Comparison of ENCODE assay signal across 10 cellular contexts in the genomic region with DNA sequence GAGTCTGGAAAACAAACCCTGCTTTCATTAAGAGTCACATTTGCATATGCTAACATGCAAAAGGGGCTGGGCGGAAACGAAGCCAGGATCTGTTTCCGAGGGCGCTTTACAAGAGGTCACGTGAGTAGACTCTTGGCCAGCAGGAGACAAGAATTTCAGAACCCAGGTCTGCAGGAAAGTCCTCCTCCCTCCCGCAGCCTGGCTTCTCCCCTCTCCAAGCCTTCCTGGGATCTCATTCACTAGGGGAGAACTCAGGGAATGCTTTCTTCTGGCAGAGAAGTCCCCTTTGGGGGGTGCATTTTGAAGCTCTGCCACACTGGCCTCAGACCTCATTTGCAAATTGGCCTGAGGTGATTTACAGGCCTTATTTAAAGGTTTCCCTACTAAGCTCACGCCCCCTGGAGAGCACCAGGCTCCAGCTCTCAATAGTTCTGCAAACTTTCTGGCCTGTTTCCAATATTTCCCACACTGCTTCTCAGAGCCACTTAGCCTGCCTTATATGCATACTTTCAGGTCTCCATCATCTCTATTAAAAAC. TPM values are rescaled to one million over a fixed set of nuclear protein-coding genes. Genes with fewer than 3 reads are reported as not detected.
DNase-seq lines count a peak whose midpoint lies in the region; ATAC-seq, FAIRE-seq and TF ChIP-seq lines count a peak whose summit lies in the region.
"Had no signal": no experiment of that assay in that cellular context is flagged by ENCODE, and none has a peak within 500 bp of the region (broad histone marks: within the 10 kb centered on the region; RNA-seq: fewer than 3 reads in every experiment).

No MANE protein-coding gene starts in this region.

- H3K9me3 ChIP-seq in K562 (replicated peaks; ENCODE audit: control insufficient read depth, insufficient read depth, low read depth, low read length) (no peaks in the 10 kb centered on the region), lung (ENCODE audit: control insufficient read depth in 2 of 2, insufficient read depth in 1 of 2, low read length in 1 of 2) (no peaks in the 10 kb centered on the region)

- DNase-seq in DMS79 treated with DMSO at 0.1 percent for 48 hours (lab: John Stamatoyannopoulos, UW), result peak; percentile 80
- peak; percentile 83 for DNase-seq in NCI-H1048 (lab: John Stamatoyannopoulos, UW)
- no peak for DNase-seq in K562 (ENCODE audit: extremely low read depth in 1 of 4, low spot score in 3 of 4)
- peak; percentile 80 for DNase-seq in lung (ENCODE audit: low spot score)
- no peak for DNase-seq in HUDEP-2 (lab: John Stamatoyannopoulos, UW; ENCODE audit: unreplicated experiment in 76 of 76)
- no peak for DNase-seq in effector CD4-positive, alpha-beta T cell
- no peak for DNase-seq in activated CD4-positive, alpha-beta T cell treated with anti-CD3 and anti-CD28 coated beads for 4 hours
- DNase-seq in epidermal melanocyte (ENCODE audit: insufficient read length, low spot score), result no peak
- DNase-seq: activated CD4-positive, alpha-beta T cell treated with anti-CD3 and anti-CD28 coated beads, Interleukin-2, amount 50 U/mL, for 1 hour had no signal

- H3K4me3 ChIP-seq in K562 (no peak overlapping the region), lung (no peak overlapping the region)

- TF ChIP-seq RAD21 in K562 (CRISPR knock-in tag; conservative IDR thresholded peaks at IDR 0.05 in 1 of 2, IDR thresholded peaks at IDR 0.05 in 1 of 2), result no peak

- no peaks in the 10 kb centered on the region for H3K4me1 ChIP-seq in K562 (replicated peaks in 1 of 2; ENCODE audit: control insufficient read depth in 2 of 2, insufficient read depth in 2 of 2, low read length in 2 of 2)
- H3K4me1 ChIP-seq in lung (ENCODE audit: control insufficient read depth in 2 of 2, insufficient read depth in 2 of 2, low read length in 2 of 2), result peaks cover 0 to 6% of the 10 kb centered on the region in 2 donors

- H3K4me2 ChIP-seq in K562 (ENCODE audit: insufficient read depth, low read length), result no peak overlapping the region

- no peaks in the 10 kb centered on the region for H4K20me1 ChIP-seq in K562 (replicated peaks; ENCODE audit: control insufficient read depth, insufficient read depth, low read length)

- no peaks in the 10 kb centered on the region for H3K79me2 ChIP-seq in K562 (ENCODE audit: control insufficient read depth, insufficient read depth, low read length)

- no peak for FAIRE-seq in K562 (lab: Jason Lieb, UNC)

- ATAC-seq in K562 (no peak), lung (ENCODE audit: insufficient read depth, low FRiP score) (peak; percentile 49)

- intact Hi-C loops in K562 (cut with micrococcal nuclease), result no loop called here

- no peaks in the 10 kb centered on the region for H3K9me1 ChIP-seq in K562 (ENCODE audit: control insufficient read depth, insufficient read depth, low read length)

- TF ChIP-seq CTCF in K562 (IDR thresholded peaks at IDR 0.05 in 2 of 3, conservative IDR thresholded peaks at IDR 0.05 in 1 of 3; ENCODE audit: insufficient read depth in 2 of 3, low read depth in 1 of 3, low read length in 3 of 3) (no peak), lung (IDR thresholded peaks at IDR 0.05; ENCODE audit: control extremely low read depth, extremely low read depth) (no peak)

- 93% methylated on average over 7 of the region's 7 CpGs for WGBS in K562 (ENCODE audit: insufficient coverage, low coverage, missing lambda C conversion rate)
- 52 to 78% methylated on average over 7 of the region's 7 CpGs for WGBS in lung, 2 donors

- H3K27ac ChIP-seq in K562 (ENCODE audit: extremely low read depth, low read depth, low read length) (no peak overlapping the region), lung (ENCODE audit: low read depth in 1 of 2, low read length in 1 of 2) (peak overlapping the region in 1 of 2 donors; percentile 15)

- no peak overlapping the region for H3K9ac ChIP-seq in K562 (ENCODE audit: insufficient read depth in 1 of 2, low read depth in 2 of 2, low read length in 2 of 2)

- POLR2A ChIA-PET in K562 (lab: Yijun Ruan, JAX), result interaction anchor here (0.8 kb wide), 1 partner anchor 873 kb away, joined by 3 read pairs; no protein-coding TSS in a partner anchor

- no peak for TF ChIP-seq EP300 in K562 (IDR thresholded peaks at IDR 0.05; ENCODE audit: low read length)

- H3K27me3 ChIP-seq in K562 (ENCODE audit: control insufficient read depth in 2 of 2, insufficient read depth in 2 of 2, low read length in 2 of 2), result no peaks in the 10 kb centered on the region
- no peaks in the 10 kb centered on the region for H3K27me3 ChIP-seq in lung (ENCODE audit: control insufficient read depth, insufficient read depth)

- TF ChIP-seq POLR2A in K562 (conservative IDR thresholded peaks at IDR 0.05), result no peak

- no peak overlapping the region for H2AFZ ChIP-seq in K562 (ENCODE audit: low read depth, low read length)

- in situ Hi-C loops in K562 (cut with MboI), result no loop called here

- CTCF ChIA-PET in K562 (lab: Yijun Ruan, JAX; ENCODE audit: low intra/inter-chr PET ratio), result no interaction called here

- no TSS peak for BruUV-seq in K562 (replicated peaks; lab: Mats Ljungman, UMichigan)

- H3K36me3 ChIP-seq in K562 (ENCODE audit: control insufficient read depth, insufficient read depth, low read length), result peaks cover 24% of the 10 kb centered on the region; the same call in 1 of the 3 replicates
- peaks cover 0 to 5% of the 10 kb centered on the region in 2 donors for H3K36me3 ChIP-seq in lung (ENCODE audit: control insufficient read depth in 2 of 2, insufficient read depth in 2 of 2, low read length in 2 of 2)

TF ChIP-seq in K562, 482 proteins besides CTCF, POLR2A, EP300 and RAD21:
- TF ChIP-seq NFIC (IDR thresholded peaks at IDR 0.05) (0 out of 2 replicates have a peak, but pooled peaks have one; percentile 17), PTRF (tag; IDR thresholded peaks at IDR 0.05) (no peak)
TF ChIP-seq in K562: peak in this region for 1.

RNA-seq across cellular contexts. Expression of a gene that starts 57.2 kb away (rescaled TPM):
- not detected in 2 replicates for total RNA-seq in K562 (2011; cell fraction: chromatin; rRNA removed; ENCODE audit: low replicate concordance)
- total RNA-seq in K562 (2011; cell fraction: nucleolus; rRNA removed), result not detected in 2 replicates
- total RNA-seq in K562 (2011; cell fraction: nucleoplasm; rRNA removed), result not detected in 2 replicates
- total RNA-seq in K562 (2014; rRNA removed) (not detected in 2 replicates), K562 (2014; rRNA removed; fragmentation: Illumina TruSeq; extraction: Trizol) (not detected in 2 replicates), K562 (2015; rRNA removed; fragmentation: Illumina TruSeq; extraction: Trizol) (not detected in 2 replicates), K562 (2021) (not detected in 2 replicates), lung (not detected)
- polyA plus RNA-seq in K562 (2011; rRNA removed) (not detected in 2 replicates), K562 (2014; fragmentation: Illumina TruSeq; extraction: Trizol) (not detected in 2 replicates), K562 (2014; fragmentation: Nextera tagmentation; extraction: Ambion mirVana) (not detected), K562 (2014; rRNA removed) (not detected in 2 replicates), lung (not detected)
- not detected in 2 replicates for polyA plus RNA-seq in K562 (2011; cell fraction: cytosol; rRNA removed)
- polyA plus RNA-seq in K562 (2011; cell fraction: nucleus; rRNA removed), result not detected in 2 replicates
- polyA plus RNA-seq in K562 (2012), result not detected in 2 replicates
- polyA minus RNA-seq in K562 (2011; rRNA and poly(A)+ RNA removed), result not detected in 2 replicates
- not detected in 2 replicates for polyA minus RNA-seq in K562 (2011; cell fraction: cytosol; rRNA and poly(A)+ RNA removed)
- not detected in 2 replicates for polyA minus RNA-seq in K562 (2011; cell fraction: nucleus; rRNA and poly(A)+ RNA removed)
- total RNA-seq: epithelial cell of proximal tubule had no signal

Comparison
In these comparisons a context has a peak if more than half of its experiments do, and no peak if none do; other contexts are left out.
1. DNase-seq: peak in DMS79 treated with DMSO at 0.1 percent for 48 hours (single experiment), NCI-H1048 (single experiment) and lung (single experiment); none in K562 (0 of 4), HUDEP-2 (0 of 76), effector CD4-positive, alpha-beta T cell (single experiment), activated CD4-positive, alpha-beta T cell treated with anti-CD3 and anti-CD28 coated beads for 4 hours (0 of 2) and epidermal melanocyte (single experiment).